15 cellular contexts compared by ENCODE assay signal in the genomic region with DNA sequence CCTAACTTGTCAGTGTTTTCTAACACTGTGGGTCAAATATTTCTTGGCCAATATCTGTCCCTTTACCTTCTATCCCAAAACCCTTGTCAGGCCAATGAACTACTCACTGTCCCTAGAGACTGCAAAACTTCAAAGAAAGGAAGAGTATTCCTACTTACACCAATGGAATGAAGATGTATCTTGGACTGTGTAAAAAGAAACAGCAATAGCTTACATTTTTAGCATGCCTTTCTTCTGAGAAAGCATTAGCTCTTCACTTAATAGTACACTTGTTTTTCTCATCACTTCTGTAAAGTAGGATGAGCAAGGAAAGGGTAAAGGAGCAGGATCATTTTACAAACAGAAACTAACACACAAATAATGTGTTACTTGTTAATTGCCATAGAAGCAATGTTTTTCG.
DNase-seq lines count a peak whose midpoint lies in the region; ATAC-seq and TF ChIP-seq lines count a peak whose summit lies in the region.
"Had no signal": no experiment of that assay in that cellular context is flagged by ENCODE, and none has a peak within 500 bp of the region (broad histone marks: within the 10 kb centered on the region; RNA-seq: fewer than 3 reads in every experiment).

No MANE protein-coding gene starts in this region.

- H3K36me3 ChIP-seq in SJSA1, result peaks cover 14% of the 10 kb centered on the region
- H3K36me3 ChIP-seq in psoas muscle (ENCODE audit: insufficient read depth in 1 of 2, low read depth in 1 of 2), result peaks cover 0 to under 1% of the 10 kb centered on the region in 2 donors

- H3K4me3 ChIP-seq in SJSA1 (no peak overlapping the region), psoas muscle (no peak overlapping the region)
- H3K4me3 ChIP-seq: HAP-1, hepatocyte, stomach had no signal

- DNase-seq in GM04503 (ENCODE audit: low read depth), result peak; percentile 80
- peak in 1 of 2 experiments; percentile 86 for DNase-seq in SJSA1 (ENCODE audit: low read depth in 1 of 2, low spot score in 2 of 2)
- DNase-seq in fibroblast of peridontal ligament (ENCODE audit: extremely low read depth), result peak; percentile 43
- DNase-seq in psoas muscle, result no peak
- DNase-seq in midbrain (lab: John Stamatoyannopoulos, UW), result no peak
- DNase-seq in stimulated activated CD4-positive, alpha-beta T cell treated with anti-CD3 and anti-CD28 coated beads, Interleukin-4, amount 100 ng/mL, for 1 hour, result no peak
- DNase-seq: activated T-cell treated with anti-CD3 and anti-CD28 coated beads, Interleukin-2, amount 50 U/mL, for 1 hour; central memory CD4-positive, alpha-beta T cell; NCI-H1436 treated with DMSO at 0.1 percent for 48 hours; stimulated activated CD4-positive, alpha-beta T cell treated with anti-CD3 and anti-CD28 coated beads, Interleukin-15, amount 100 ng/mL, for 24 hours; stomach had no signal

- peak overlapping the region; percentile 80 for H3K27ac ChIP-seq in SJSA1
- H3K27ac ChIP-seq in psoas muscle, result peak overlapping the region; percentile 57
- H3K27ac ChIP-seq: hepatocyte, stomach had no signal

- H3K9me3 ChIP-seq in SJSA1 (replicated peaks) (no peaks in the 10 kb centered on the region), psoas muscle (no peaks in the 10 kb centered on the region)
- H3K9me3 ChIP-seq: HAP-1, stomach had no signal

- peaks cover 32% of the 10 kb centered on the region for H3K4me1 ChIP-seq in SJSA1 (replicated peaks)
- H3K4me1 ChIP-seq in psoas muscle, result peaks cover 44% of the 10 kb centered on the region

- H3K27me3 ChIP-seq in SJSA1 (replicated peaks), result no peaks in the 10 kb centered on the region
- H3K27me3 ChIP-seq in psoas muscle (ENCODE audit: insufficient read depth in 3 of 3, low read length in 2 of 3), result no peaks in the 10 kb centered on the region
- H3K27me3 ChIP-seq: hepatocyte, stomach had no signal

- WGBS in psoas muscle, 3 donors, result 64 to 67% (median 64%) methylated on average over 1 of the region's 1 CpG

- intact Hi-C loops in psoas muscle (cut with DNase I), result no loop called here

- no peak for ATAC-seq in psoas muscle
- no peak for ATAC-seq in HG03025 (IDR thresholded peaks at IDR 0.05; ENCODE audit: low FRiP score, unreplicated experiment)
- ATAC-seq in GM21526 (IDR thresholded peaks at IDR 0.05; ENCODE audit: low FRiP score, unreplicated experiment), result no peak

- TF ChIP-seq CTCF in psoas muscle (IDR thresholded peaks at IDR 0.05), result no peak

Comparison
In these comparisons a context has a peak if more than half of its experiments do, and no peak if none do; other contexts are left out.
1. DNase-seq: peak in GM04503 (single experiment) and fibroblast of peridontal ligament (single experiment); none in psoas muscle (0 of 2), midbrain (single experiment) and stimulated activated CD4-positive, alpha-beta T cell treated with anti-CD3 and anti-CD28 coated beads, Interleukin-4, amount 100 ng/mL, for 1 hour (single experiment).